Comparison of ENCODE assay signal across 8 cellular contexts in genomic region chr1:51729156-51729823, GRCh38.
DNase-seq lines count a peak whose midpoint lies in the region; ATAC-seq and TF ChIP-seq lines count a peak whose summit lies in the region.

No MANE protein-coding gene starts in this region.

- peak; percentile 93 for ATAC-seq in HG03354 (IDR thresholded peaks at IDR 0.05; ENCODE audit: poor library complexity, severe bottlenecking, unreplicated experiment)
- ATAC-seq in activated CD4-positive, alpha-beta T cell treated with anti-CD3 and anti-CD28 coated beads for 36 hours, result peak; percentile 97

- peak overlapping the region; percentile 77 for H3K4me3 ChIP-seq in colonic mucosa

- H3K9me3 ChIP-seq in colonic mucosa, result no peaks in the 10 kb centered on the region

- H3K36me3 ChIP-seq in colonic mucosa, result no peaks in the 10 kb centered on the region

- H3K4me1 ChIP-seq in colonic mucosa, result peaks cover 3% of the 10 kb centered on the region

- peak; percentile 81 for TF ChIP-seq POLR2A in GM19099 (IDR thresholded peaks at IDR 0.05; ENCODE audit: extremely low read depth, insufficient read length, low read depth)

- no peaks in the 10 kb centered on the region for H3K27me3 Mint-ChIP-seq in activated CD4-positive, alpha-beta T cell treated with anti-CD3 and anti-CD28 coated beads for 36 hours

- peak overlapping the region; percentile 63 to 74 for H3K9ac ChIP-seq in colonic mucosa (ENCODE audit: low read depth in 2 of 2, low read length in 2 of 2)

- no peaks in the 10 kb centered on the region for H3K36me3 Mint-ChIP-seq in activated CD4-positive, alpha-beta T cell treated with anti-CD3 and anti-CD28 coated beads for 36 hours (ENCODE audit: low read depth)

- DNase-seq in AG20443 (ENCODE audit: low spot score) (peak; percentile 65), NCI-H446 (lab: John Stamatoyannopoulos, UW) (peak; percentile 67 to 91), colonic mucosa (peak; percentile 95), left kidney (ENCODE audit: low read depth, low spot score) (peak; percentile 98)
- peak; percentile 97 for DNase-seq in activated CD4-positive, alpha-beta T cell treated with anti-CD3 and anti-CD28 coated beads for 36 hours
- DNase-seq in stimulated activated CD4-positive, alpha-beta T cell treated with anti-CD3 and anti-CD28 coated beads, Interleukin-1b, Interleukin-23, amount 100 ng/mL, for 4 hours (ENCODE audit: low read depth in 2 of 2), result peak; percentile 80 to 88

- CTCF ChIA-PET in activated CD4-positive, alpha-beta T cell treated with anti-CD3 and anti-CD28 coated beads for 36 hours (lab: Charles Lee), result interaction anchor here (0.6 to 3.4 kb wide), 5 partner anchors 9 to 328 kb away, joined by 3 to 13 read pairs (median 4); no protein-coding TSS in a partner anchor

- POLR2A ChIA-PET in activated CD4-positive, alpha-beta T cell treated with anti-CD3 and anti-CD28 coated beads for 36 hours (lab: Charles Lee), result interaction anchor here (0.6 to 1.1 kb wide), 2 partner anchors 99 to 327 kb away, joined by 3 to 4 read pairs; partner anchors contain the start of gene BTF3L4

- H3K4me1 Mint-ChIP-seq in activated CD4-positive, alpha-beta T cell treated with anti-CD3 and anti-CD28 coated beads for 36 hours, result peaks cover 40% of the 10 kb centered on the region

- H3K9me3 Mint-ChIP-seq in activated CD4-positive, alpha-beta T cell treated with anti-CD3 and anti-CD28 coated beads for 36 hours (ENCODE audit: low read depth), result no peaks in the 10 kb centered on the region

- H3K4me3 Mint-ChIP-seq in activated CD4-positive, alpha-beta T cell treated with anti-CD3 and anti-CD28 coated beads for 36 hours, result peak overlapping the region; percentile 84

- no peak for TF ChIP-seq CTCF in colonic mucosa (IDR thresholded peaks at IDR 0.05)

- no peaks in the 10 kb centered on the region for H3K27me3 ChIP-seq in colonic mucosa

- intact Hi-C loops in activated CD4-positive, alpha-beta T cell treated with anti-CD3 and anti-CD28 coated beads for 36 hours (cut with DNase I, micrococcal nuclease), result loop anchor here (1.0 to 5.0 kb wide), 10 partner anchors 112 to 761 kb away; partner anchors contain the start of genes NRDC (in 2 of the 2), OSBPL9 (in 2 of the 2), BTF3L4 (in 1 of the 2) and CC2D1B (in 1 of the 2)
- intact Hi-C loops in colonic mucosa (cut with DNase I), result no loop called here

- peak overlapping the region; percentile 51 for H3K27ac ChIP-seq in colonic mucosa

- H3K27ac Mint-ChIP-seq in activated CD4-positive, alpha-beta T cell treated with anti-CD3 and anti-CD28 coated beads for 36 hours, result peak overlapping the region; percentile 83

Comparison
In these comparisons a context has a peak if more than half of its experiments do, and no peak if none do; other contexts are left out.
1. Peak in every context shown above with its lines: DNase-seq, ATAC-seq, H3K4me3 ChIP-seq and H3K27ac ChIP-seq.